ENCODE assay signal across 14 cellular contexts in genomic region chr7:103880201-103880600, GRCh38.
A peak's percentile ranks its signal among the peaks of the same experiment; 100 is the strongest.
DNase-seq lines count a peak whose midpoint lies in the region; ATAC-seq and TF ChIP-seq lines count a peak whose summit lies in the region.
"Had no signal": no experiment of that assay in that cellular context is flagged by ENCODE, and none has a peak within 500 bp of the region (broad histone marks: within the 10 kb centered on the region; RNA-seq: fewer than 3 reads in every experiment).

No MANE protein-coding gene starts in this region.

- intact Hi-C loops in left colon (cut with DNase I, micrococcal nuclease) (no loop called here), uterus (cut with DNase I; ENCODE audit: low total_unique reads) (no loop called here)

- DNase-seq in NCI-H1417 treated with DMSO at 0.1 percent for 48 hours (lab: John Stamatoyannopoulos, UW) (peak; percentile 39), NCI-H748 (lab: John Stamatoyannopoulos, UW; ENCODE audit: unreplicated experiment) (peak; percentile 80), caudate nucleus (lab: John Stamatoyannopoulos, UW) (no peak), left colon (no peak), uterus (no peak)
- DNase-seq: ACHN; CD4-positive, alpha-beta T cell; DMS153; DMS79; GF-D8; GOT3; H7 had no signal

- H3K36me3 ChIP-seq in gastroesophageal sphincter (no peaks in the 10 kb centered on the region), uterus (no peaks in the 10 kb centered on the region)

- no peaks in the 10 kb centered on the region for H3K27me3 ChIP-seq in gastroesophageal sphincter
- no peaks in the 10 kb centered on the region for H3K27me3 ChIP-seq in uterus

- H3K27ac ChIP-seq in caudate nucleus (ENCODE audit: low read depth, low read length) = peak overlapping the region; percentile 14
- no peak overlapping the region for H3K27ac ChIP-seq in gastroesophageal sphincter
- no peak overlapping the region for H3K27ac ChIP-seq in uterus
- H3K27ac ChIP-seq: C4-2B had no signal

- WGBS in gastroesophageal sphincter (ENCODE audit: low coverage in 1 of 2), 2 donors = 70 to 78% methylated on average over 3 of the region's 3 CpGs

- H3K9me3 ChIP-seq in gastroesophageal sphincter (no peaks in the 10 kb centered on the region), uterus (no peaks in the 10 kb centered on the region)

- ATAC-seq in left colon = no peak
- ATAC-seq in gastroesophageal sphincter = no peak

- TF ChIP-seq EP300 in gastroesophageal sphincter (IDR thresholded peaks at IDR 0.05) = no peak

- H3K4me1 ChIP-seq in gastroesophageal sphincter (no peaks in the 10 kb centered on the region), uterus (no peaks in the 10 kb centered on the region)

- TF ChIP-seq POLR2A in gastroesophageal sphincter (IDR thresholded peaks at IDR 0.05) = no peak
- no peak for TF ChIP-seq POLR2A in uterus (IDR thresholded peaks at IDR 0.05)

- TF ChIP-seq CTCF in gastroesophageal sphincter (IDR thresholded peaks at IDR 0.05) (no peak), uterus (IDR thresholded peaks at IDR 0.05) (no peak)

- H3K4me3 ChIP-seq in gastroesophageal sphincter (no peak overlapping the region), uterus (no peak overlapping the region)

Comparison
In these comparisons a context has a peak if more than half of its experiments do, and no peak if none do; other contexts are left out.
1. DNase-seq: peak in NCI-H1417 treated with DMSO at 0.1 percent for 48 hours (single experiment) and NCI-H748 (single experiment); none in caudate nucleus (0 of 61), left colon (0 of 2) and uterus (0 of 2).